ENCODE assay signal across 8 cellular contexts in the genomic region with DNA sequence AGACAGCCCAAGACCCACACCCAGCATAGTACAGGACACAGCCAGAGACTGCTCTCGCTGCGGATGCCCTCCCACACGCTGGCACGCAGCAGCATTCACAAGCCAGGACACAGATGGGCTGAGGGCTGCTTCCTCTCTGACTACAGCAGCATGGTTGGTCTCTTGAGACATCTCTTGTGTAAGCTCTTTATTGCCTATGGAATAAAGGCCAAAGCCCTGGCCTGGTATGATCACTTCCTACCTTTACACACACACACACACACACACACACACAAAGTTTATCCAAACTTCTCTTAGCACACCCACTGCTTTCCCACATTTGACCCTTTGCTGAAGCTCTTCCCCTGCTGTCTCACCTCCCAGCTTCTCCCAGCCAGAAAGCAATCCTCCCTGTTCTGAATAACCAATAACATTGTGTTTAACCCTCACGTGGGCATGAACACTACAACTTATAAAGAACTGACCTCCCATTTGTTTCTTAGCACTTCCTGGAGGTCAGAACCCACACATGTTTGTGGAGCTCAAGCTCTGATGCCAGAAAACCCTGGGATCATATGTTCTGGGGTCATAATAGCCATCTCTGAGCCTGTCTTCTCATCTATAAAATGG. TPM values are rescaled to one million over a fixed set of nuclear protein-coding genes. Genes with fewer than 3 reads are reported as not detected.
A peak's percentile ranks its signal among the peaks of the same experiment; 100 is the strongest.
DNase-seq lines count a peak whose midpoint lies in the region; ATAC-seq and TF ChIP-seq lines count a peak whose summit lies in the region.

No MANE protein-coding gene starts in this region.

- H3K4me3 Mint-ChIP-seq in activated CD4-positive, alpha-beta T cell treated with anti-CD3 and anti-CD28 coated beads, Interleukin-2, amount 10 ng/mL, durations not matched to agents 7 days and 5 days, result peak overlapping the region; percentile 96

- CTCF ChIA-PET in activated CD4-positive, alpha-beta T cell treated with anti-CD3 and anti-CD28 coated beads, Interleukin-2, amount 10 ng/mL, durations not matched to agents 7 days and 5 days (lab: Charles Lee), result interaction anchor here (0.9 to 1.7 kb wide), 3 partner anchors 15 to 71 kb away, joined by 3 to 7 read pairs (median 4); no protein-coding TSS in a partner anchor
- CTCF ChIA-PET in mammary epithelial cell (lab: Charles Lee; ENCODE audit: low non-redundant PET), result interaction anchor here (0.6 kb wide), 3 partner anchors 67 to 122 kb away, joined by 3 to 8 read pairs (median 4); no protein-coding TSS in a partner anchor

- peaks cover 3% of the 10 kb centered on the region for H3K9me3 Mint-ChIP-seq in activated CD4-positive, alpha-beta T cell treated with anti-CD3 and anti-CD28 coated beads, Interleukin-2, amount 10 ng/mL, durations not matched to agents 7 days and 5 days

- peaks cover 35% of the 10 kb centered on the region for H3K4me1 Mint-ChIP-seq in activated CD4-positive, alpha-beta T cell treated with anti-CD3 and anti-CD28 coated beads, Interleukin-2, amount 10 ng/mL, durations not matched to agents 7 days and 5 days

- 0% methylated on average over 5 of the region's 5 CpGs for WGBS in mammary epithelial cell (ENCODE audit: low coverage, missing lambda C conversion rate)
- WGBS in lower leg skin, 2 donors, result 13 to 24% methylated on average over 5 of the region's 5 CpGs
- 2% methylated on average over 5 of the region's 5 CpGs for WGBS in suprapubic skin

- peaks cover 35% of the 10 kb centered on the region for H3K4me1 ChIP-seq in mammary epithelial cell (ENCODE audit: insufficient read depth, low read length)
- peaks cover 42% of the 10 kb centered on the region for H3K4me1 ChIP-seq in suprapubic skin

- no peaks in the 10 kb centered on the region for H4K20me1 ChIP-seq in mammary epithelial cell (ENCODE audit: insufficient read depth, low read length)

- peak overlapping the region; percentile 99 for H3K9ac ChIP-seq in mammary epithelial cell (ENCODE audit: insufficient read depth, low read length)

- peak overlapping the region; percentile 94 for H3K27ac ChIP-seq in mammary epithelial cell (ENCODE audit: insufficient read depth, low read depth, low read length)
- H3K27ac ChIP-seq in suprapubic skin, result peak overlapping the region; percentile 95

- TF ChIP-seq CTCF in mammary epithelial cell (conservative IDR thresholded peaks at IDR 0.05 in 1 of 2, IDR thresholded peaks at IDR 0.05 in 1 of 2; ENCODE audit: extremely low read depth in 1 of 2, insufficient read depth in 1 of 2, low read depth in 1 of 2, low read length in 2 of 2), result no peak
- no peak for TF ChIP-seq CTCF in lower leg skin (IDR thresholded peaks at IDR 0.05)
- TF ChIP-seq CTCF in suprapubic skin (IDR thresholded peaks at IDR 0.05), result no peak

- H3K27me3 Mint-ChIP-seq in activated CD4-positive, alpha-beta T cell treated with anti-CD3 and anti-CD28 coated beads, Interleukin-2, amount 10 ng/mL, durations not matched to agents 7 days and 5 days, result peaks cover 5% of the 10 kb centered on the region

- peak overlapping the region; percentile 82 for H3K4me2 ChIP-seq in mammary epithelial cell (ENCODE audit: insufficient read depth, low read depth, low read length)

- no peaks in the 10 kb centered on the region for H3K9me3 ChIP-seq in mammary epithelial cell (replicated peaks; ENCODE audit: insufficient read depth, low read length)
- H3K9me3 ChIP-seq in suprapubic skin, result no peaks in the 10 kb centered on the region

- H3K4me3 ChIP-seq in mammary epithelial cell (replicated peaks in 1 of 3; ENCODE audit: insufficient read depth in 1 of 3, low read depth in 2 of 3, low read length in 3 of 3) (peak overlapping the region; percentile 66 to 99 (median 85)), lower leg skin (ENCODE audit: low read depth, poor library complexity, severe bottlenecking) (no peak overlapping the region), suprapubic skin (peak overlapping the region; percentile 73)

- peaks cover 39% of the 10 kb centered on the region for H3K79me2 ChIP-seq in mammary epithelial cell (ENCODE audit: insufficient read depth, low read length)

- no peak for ATAC-seq in GM21717 (IDR thresholded peaks at IDR 0.05; ENCODE audit: unreplicated experiment)

- intact Hi-C loops in mammary epithelial cell (cut with micrococcal nuclease) (loop anchor here (1.0 to 2.0 kb wide), 5 partner anchors 7 to 235 kb away; partner anchors contain the start of gene KDM1A), lower leg skin (cut with DNase I; ENCODE audit: low total_unique reads) (no loop called here)

- POLR2A ChIA-PET in activated CD4-positive, alpha-beta T cell treated with anti-CD3 and anti-CD28 coated beads, Interleukin-2, amount 10 ng/mL, durations not matched to agents 7 days and 5 days (lab: Charles Lee), result no interaction called here

- in situ Hi-C loops in mammary epithelial cell (cut with MboI; ENCODE audit: low sequenced_read_pairs in 2 of 2), result no loop called here

- no peaks in the 10 kb centered on the region for H3K27me3 ChIP-seq in mammary epithelial cell (ENCODE audit: insufficient read depth, low read length)
- H3K27me3 ChIP-seq in suprapubic skin, result no peaks in the 10 kb centered on the region

- H3K27ac Mint-ChIP-seq in activated CD4-positive, alpha-beta T cell treated with anti-CD3 and anti-CD28 coated beads, Interleukin-2, amount 10 ng/mL, durations not matched to agents 7 days and 5 days, result no peak overlapping the region

- peak overlapping the region; percentile 88 for H2AFZ ChIP-seq in mammary epithelial cell (ENCODE audit: low read depth, low read length)

- no peak for TF ChIP-seq EP300 in suprapubic skin (IDR thresholded peaks at IDR 0.05)

- no TSS peak for BruUV-seq in mammary epithelial cell (replicated peaks; lab: Mats Ljungman, UMichigan)

- TF ChIP-seq POLR2A in lower leg skin (IDR thresholded peaks at IDR 0.05) (no peak), suprapubic skin (IDR thresholded peaks at IDR 0.05) (no peak)

- dilution Hi-C loops in mammary epithelial cell (cut with HindIII; ENCODE audit: low sequenced_read_pairs), result loop anchor here (10.0 kb wide), 1 partner anchor 55 kb away; no protein-coding TSS in a partner anchor

- H3K36me3 ChIP-seq in mammary epithelial cell (ENCODE audit: insufficient read depth, low read length) (no peaks in the 10 kb centered on the region), suprapubic skin (no peaks in the 10 kb centered on the region)

- no peaks in the 10 kb centered on the region for H3K36me3 Mint-ChIP-seq in activated CD4-positive, alpha-beta T cell treated with anti-CD3 and anti-CD28 coated beads, Interleukin-2, amount 10 ng/mL, durations not matched to agents 7 days and 5 days (ENCODE audit: low read depth)

- DNase-seq in activated CD4-positive, alpha-beta T cell treated with anti-CD3 and anti-CD28 coated beads, Interleukin-2, amount 10 ng/mL, durations not matched to agents 7 days and 5 days, result peak; percentile 11
- DNase-seq in activated CD4-positive, alpha-beta T cell treated with anti-CD3 and anti-CD28 coated beads, Interleukin-2, amount 50 U/mL, for 1 hour, result no peak
- DNase-seq in NCI-H69 (lab: John Stamatoyannopoulos, UW) (peak; percentile 84), mammary epithelial cell (peak; percentile 89), lower leg skin (ENCODE audit: low spot score in 2 of 2) (peak; percentile 72 to 94), suprapubic skin (ENCODE audit: low spot score in 2 of 2) (peak; percentile 83 to 91), NCI-H1105 (lab: John Stamatoyannopoulos, UW) (no peak)

RNA-seq across cellular contexts. Expression of gene LUZP1, which starts 1.2 kb away (rescaled TPM):
- 10 to 100 TPM; 16.9 to 17.5 TPM for total RNA-seq in activated CD4-positive, alpha-beta T cell treated with anti-CD3 and anti-CD28 coated beads, Interleukin-2, amount 10 ng/mL, durations not matched to agents 7 days and 5 days
- total RNA-seq in mammary epithelial cell (10 to 100 TPM; 55.2 to 83.2 TPM), lower leg skin (10 to 100 TPM; 14.2 to 25.5 (median 19.3) TPM), suprapubic skin (10 to 100 TPM; 20.8 to 25.7 (median 22.9) TPM)
- 30.1 TPM for polyA plus RNA-seq in mammary epithelial cell
- 80.3 TPM for polyA minus RNA-seq in mammary epithelial cell

RNA-seq across cellular contexts. Expression of gene HTR1D, which starts 47.5 kb away (rescaled TPM):
- not detected for total RNA-seq in activated CD4-positive, alpha-beta T cell treated with anti-CD3 and anti-CD28 coated beads, Interleukin-2, amount 10 ng/mL, durations not matched to agents 7 days and 5 days
- total RNA-seq in mammary epithelial cell (under 1 TPM; 0.33 to 0.47 TPM), lower leg skin (not detected), suprapubic skin (not detected)
- polyA plus RNA-seq in mammary epithelial cell, result 0.45 TPM
- 1.2 TPM for polyA minus RNA-seq in mammary epithelial cell

Comparison
In these comparisons a context has a peak if more than half of its experiments do, and no peak if none do; other contexts are left out.
1. DNase-seq: peak in activated CD4-positive, alpha-beta T cell treated with anti-CD3 and anti-CD28 coated beads, Interleukin-2, amount 10 ng/mL, durations not matched to agents 7 days and 5 days (single experiment), NCI-H69 (single experiment), mammary epithelial cell (single experiment), lower leg skin (2 of 2) and suprapubic skin (2 of 2); none in activated CD4-positive, alpha-beta T cell treated with anti-CD3 and anti-CD28 coated beads, Interleukin-2, amount 50 U/mL, for 1 hour (single experiment) and NCI-H1105 (single experiment).